8 cellular contexts compared by ENCODE assay signal in genomic region chr19:33905473-33905936, GRCh38.
A peak's percentile ranks its signal among the peaks of the same experiment; 100 is the strongest.
DNase-seq lines count a peak whose midpoint lies in the region; ATAC-seq and TF ChIP-seq lines count a peak whose summit lies in the region.

No MANE protein-coding gene starts in this region.

- peaks cover 5% of the 10 kb centered on the region for H3K4me1 Mint-ChIP-seq in activated CD4-positive, alpha-beta T cell treated with anti-CD3 and anti-CD28 coated beads for 36 hours
- H3K4me1 Mint-ChIP-seq in type B pancreatic cell (ENCODE audit: unreplicated experiment) = peaks cover 9% of the 10 kb centered on the region

- TF ChIP-seq CTCF in lung (IDR thresholded peaks at IDR 0.05; ENCODE audit: control extremely low read depth, extremely low read depth) (no peak), type B pancreatic cell (conservative IDR thresholded peaks at IDR 0.05) (no peak)

- CTCF ChIA-PET in activated CD4-positive, alpha-beta T cell treated with anti-CD3 and anti-CD28 coated beads for 36 hours (lab: Charles Lee) = no interaction called here
- CTCF ChIA-PET in HEK293T (lab: Yijun Ruan, JAX) = interaction anchor here (1.5 kb wide), 1 partner anchor 42 kb away, joined by 3 read pairs; no protein-coding TSS in a partner anchor

- intact Hi-C loops in activated CD4-positive, alpha-beta T cell treated with anti-CD3 and anti-CD28 coated beads for 36 hours (cut with DNase I, micrococcal nuclease) = no loop called here

- peak overlapping the region; percentile 47 for H3K4me3 ChIP-seq in lung

- H3K27ac ChIP-seq in lung (ENCODE audit: low read depth in 1 of 2, low read length in 1 of 2) = peak overlapping the region; percentile 73 to 92

- H3K9me3 ChIP-seq in lung (ENCODE audit: control insufficient read depth in 2 of 2, insufficient read depth in 1 of 2, low read length in 1 of 2) = peaks cover 0 to 4% of the 10 kb centered on the region in 2 donors

- 1 to 5% methylated on average over 26 of the region's 26 CpGs for WGBS in lung, 2 donors

- H3K4me3 Mint-ChIP-seq in activated CD4-positive, alpha-beta T cell treated with anti-CD3 and anti-CD28 coated beads for 36 hours = peak overlapping the region; percentile 28
- H3K4me3 Mint-ChIP-seq in type B pancreatic cell = peak overlapping the region; percentile 87

- ATAC-seq in activated CD4-positive, alpha-beta T cell treated with anti-CD3 and anti-CD28 coated beads for 36 hours = no peak
- ATAC-seq in lung (ENCODE audit: insufficient read depth, low FRiP score) = peak; percentile 7
- ATAC-seq in HG03457 (IDR thresholded peaks at IDR 0.05; ENCODE audit: unreplicated experiment) = no peak

- no peaks in the 10 kb centered on the region for H3K9me3 Mint-ChIP-seq in activated CD4-positive, alpha-beta T cell treated with anti-CD3 and anti-CD28 coated beads for 36 hours (ENCODE audit: low read depth)
- H3K9me3 Mint-ChIP-seq in type B pancreatic cell = peaks cover 5% of the 10 kb centered on the region

- H3K27me3 Mint-ChIP-seq in activated CD4-positive, alpha-beta T cell treated with anti-CD3 and anti-CD28 coated beads for 36 hours = peaks cover 52% of the 10 kb centered on the region
- peaks cover 24% of the 10 kb centered on the region for H3K27me3 Mint-ChIP-seq in type B pancreatic cell

- no peaks in the 10 kb centered on the region for H3K36me3 Mint-ChIP-seq in activated CD4-positive, alpha-beta T cell treated with anti-CD3 and anti-CD28 coated beads for 36 hours (ENCODE audit: low read depth)
- H3K36me3 Mint-ChIP-seq in type B pancreatic cell = no peaks in the 10 kb centered on the region

- POLR2A ChIA-PET in activated CD4-positive, alpha-beta T cell treated with anti-CD3 and anti-CD28 coated beads for 36 hours (lab: Charles Lee) = no interaction called here
- POLR2A ChIA-PET in HEK293T (lab: Yijun Ruan, JAX) = no interaction called here

- no peaks in the 10 kb centered on the region for H3K36me3 ChIP-seq in lung (ENCODE audit: control insufficient read depth in 2 of 2, insufficient read depth in 2 of 2, low read length in 2 of 2)

- H3K27me3 ChIP-seq in lung (ENCODE audit: control insufficient read depth, insufficient read depth) = no peaks in the 10 kb centered on the region

- no peak for DNase-seq in activated CD4-positive, alpha-beta T cell treated with anti-CD3 and anti-CD28 coated beads for 36 hours
- DNase-seq in activated CD4-positive, alpha-beta T cell treated with anti-CD3 and anti-CD28 coated beads for 48 hours = no peak
- DNase-seq in ecto neural progenitor cell (ENCODE audit: low spot score) = peak; percentile 58
- DNase-seq in lung (ENCODE audit: low spot score) = no peak
- no peak for DNase-seq in type B pancreatic cell (ENCODE audit: extremely low spot score, unreplicated experiment)
- DNase-seq in NCI-H774 (lab: John Stamatoyannopoulos, UW) = no peak
- DNase-seq in HEK293T (ENCODE audit: extremely low spot score) = no peak

- H3K27ac Mint-ChIP-seq in activated CD4-positive, alpha-beta T cell treated with anti-CD3 and anti-CD28 coated beads for 36 hours = no peak overlapping the region
- peak overlapping the region; percentile 78 for H3K27ac Mint-ChIP-seq in type B pancreatic cell

- peaks cover 0 to 5% of the 10 kb centered on the region in 2 donors for H3K4me1 ChIP-seq in lung (ENCODE audit: control insufficient read depth in 2 of 2, insufficient read depth in 2 of 2, low read length in 2 of 2)

TF ChIP-seq in HEK293T, 16 proteins besides CTCF, POLR2A, EP300 and RAD21:
- TF ChIP-seq BHLHE40 (IDR thresholded peaks at IDR 0.05; ENCODE audit: borderline replicate concordance) (no peak), FOXM1 (IDR thresholded peaks at IDR 0.05; ENCODE audit: borderline replicate concordance) (no peak), ELF4 (IDR thresholded peaks at IDR 0.05) (no peak), NFRKB (IDR thresholded peaks at IDR 0.05) (no peak), ZNF384 (IDR thresholded peaks at IDR 0.05) (no peak), ARNT (IDR thresholded peaks at IDR 0.05) (no peak), FOXA1 (IDR thresholded peaks at IDR 0.05) (no peak)
- TF ChIP-seq, protein P1, sequence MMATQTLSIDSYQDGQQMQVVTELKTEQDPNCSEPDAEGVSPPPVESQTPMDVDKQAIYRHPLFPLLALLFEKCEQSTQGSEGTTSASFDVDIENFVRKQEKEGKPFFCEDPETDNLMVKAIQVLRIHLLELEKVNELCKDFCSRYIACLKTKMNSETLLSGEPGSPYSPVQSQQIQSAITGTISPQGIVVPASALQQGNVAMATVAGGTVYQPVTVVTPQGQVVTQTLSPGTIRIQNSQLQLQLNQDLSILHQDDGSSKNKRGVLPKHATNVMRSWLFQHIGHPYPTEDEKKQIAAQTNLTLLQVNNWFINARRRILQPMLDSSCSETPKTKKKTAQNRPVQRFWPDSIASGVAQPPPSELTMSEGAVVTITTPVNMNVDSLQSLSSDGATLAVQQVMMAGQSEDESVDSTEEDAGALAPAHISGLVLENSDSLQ (IDR thresholded peaks at IDR 0.05) = no peak
